In genomic region chr2:197453914-197454398, GRCh38 we compare ENCODE assay signal across 8 cellular contexts. TPM values are rescaled to one million over a fixed set of nuclear protein-coding genes. Genes with fewer than 3 reads are reported as not detected.
DNase-seq lines count a peak whose midpoint lies in the region; TF ChIP-seq lines count a peak whose summit lies in the region.

No MANE protein-coding gene starts in this region.

- H3K9me3 ChIP-seq in GM23248 (ENCODE audit: low read depth) (no peaks in the 10 kb centered on the region), iPS-18a (ENCODE audit: control insufficient read depth, low read depth, low read length) (no peaks in the 10 kb centered on the region), smooth muscle cell (replicated peaks; ENCODE audit: low read depth) (no peaks in the 10 kb centered on the region)

- TF ChIP-seq CTCF in smooth muscle cell (IDR thresholded peaks at IDR 0.05; ENCODE audit: borderline replicate concordance, insufficient read depth, poor library complexity, severe bottlenecking) = no peak

- H3K36me3 ChIP-seq in GM23248 (ENCODE audit: low read depth) = no peaks in the 10 kb centered on the region
- no peaks in the 10 kb centered on the region for H3K36me3 ChIP-seq in iPS-18a (ENCODE audit: control insufficient read depth, low read depth, low read length)
- no peaks in the 10 kb centered on the region for H3K36me3 ChIP-seq in smooth muscle cell (ENCODE audit: low read depth)

- H3K9ac ChIP-seq in GM23248 (peak overlapping the region; percentile 99), iPS-18a (ENCODE audit: low read length) (peak overlapping the region; percentile 85), smooth muscle cell (ENCODE audit: low read depth) (peak overlapping the region; percentile 100)

- WGBS in GM23248 (ENCODE audit: low coverage in 1 of 2, low lambda C conversion rate in 2 of 2, missing lambda C conversion rate in 2 of 2), 2 experiments = 0 to 2% methylated on average over 11 of the region's 11 CpGs
- WGBS in smooth muscle cell (ENCODE audit: low lambda C conversion rate) = 1% methylated on average over 11 of the region's 11 CpGs

- H3K9me2 ChIP-seq in GM23248 (ENCODE audit: insufficient read depth) = no peaks in the 10 kb centered on the region

- H3K79me2 ChIP-seq in GM23248 (ENCODE audit: insufficient read depth) (peaks cover 51% of the 10 kb centered on the region), smooth muscle cell (ENCODE audit: low read depth) (peaks cover 51% of the 10 kb centered on the region)

- H3F3A ChIP-seq in GM23248 (ENCODE audit: insufficient read depth) (peaks cover 21% of the 10 kb centered on the region), smooth muscle cell (ENCODE audit: low read depth) (no peaks in the 10 kb centered on the region)

- H4K20me1 ChIP-seq in GM23248 (ENCODE audit: insufficient read depth) (peaks cover 15% of the 10 kb centered on the region; the same call in 1 of the 2 replicates), smooth muscle cell (ENCODE audit: low read depth) (peaks cover 52% of the 10 kb centered on the region)

- in situ Hi-C loops in GM23248 (cut with MboI) = no loop called here
- in situ Hi-C loops in KBM-7 (cut with MboI; ENCODE audit: low pct_unique_long_range_greater_than_20kb, low sequenced_read_pairs) = no loop called here

- peak overlapping the region; percentile 100 for H3K27ac ChIP-seq in GM23248
- peak overlapping the region; percentile 78 for H3K27ac ChIP-seq in iPS-18a (ENCODE audit: low read length)
- H3K27ac ChIP-seq in smooth muscle cell (ENCODE audit: low read depth) = peak overlapping the region; percentile 100

- H3K27me3 ChIP-seq in GM23248 (replicated peaks; ENCODE audit: insufficient read depth) = no peaks in the 10 kb centered on the region
- no peaks in the 10 kb centered on the region for H3K27me3 ChIP-seq in iPS-18a (ENCODE audit: control insufficient read depth, insufficient read depth, low read length)
- no peaks in the 10 kb centered on the region for H3K27me3 ChIP-seq in smooth muscle cell (ENCODE audit: low read depth)

- H3K4me2 ChIP-seq in GM23248 (ENCODE audit: unreplicated experiment) (peak overlapping the region; percentile 97), smooth muscle cell (peak overlapping the region; percentile 92)

- no peak overlapping the region for H2AFZ ChIP-seq in GM23248
- H2AFZ ChIP-seq in smooth muscle cell (ENCODE audit: low read depth) = no peak overlapping the region

- H3K4me3 ChIP-seq in GM23248 (peak overlapping the region; percentile 90), iPS-18a (ENCODE audit: low read length) (peak overlapping the region; percentile 92), smooth muscle cell (peak overlapping the region; percentile 91)

- DNase-seq in DMS79 treated with DMSO at 0.1 percent for 48 hours (lab: John Stamatoyannopoulos, UW) (peak; percentile 43), DMS79 (lab: John Stamatoyannopoulos, UW) (no peak), GM23248 (no peak), KBM-7 (peak; percentile 83), amniotic stem cell (lab: John Stamatoyannopoulos, UW) (peak; percentile 88), smooth muscle cell (lab: John Stamatoyannopoulos, UW; ENCODE audit: unreplicated experiment) (no peak), NCI-H1092 treated with DMSO at 0.1 percent for 48 hours (lab: John Stamatoyannopoulos, UW) (no peak)

- H3K4me1 ChIP-seq in GM23248 (ENCODE audit: insufficient read depth) = peaks cover 24% of the 10 kb centered on the region
- H3K4me1 ChIP-seq in iPS-18a (ENCODE audit: control insufficient read depth, low read depth, low read length) = peaks cover 9% of the 10 kb centered on the region
- H3K4me1 ChIP-seq in smooth muscle cell (ENCODE audit: low read depth) = peaks cover 11% of the 10 kb centered on the region

RNA-seq across cellular contexts. Expression of gene COQ10B, which starts 0.6 kb away (rescaled TPM):
- total RNA-seq in GM23248 (2014; rRNA removed; shearing (Covaris generic)) = 40.4 and 44.1 TPM in 2 replicates
- polyA plus RNA-seq in GM23248 (2016; fragmentation: Nextera tagmentation; extraction: Ambion mirVana) (57.7 and 59.4 TPM in 2 replicates), smooth muscle cell (52.4 and 61.5 TPM in 2 replicates)
- 50.6 and 74.0 TPM in 2 replicates for total RNA-seq in smooth muscle cell

RNA-seq across cellular contexts. Expression of gene SF3B1, which starts 19.1 kb away (rescaled TPM):
- total RNA-seq in GM23248 (2014; rRNA removed; shearing (Covaris generic)) = 216 and 288 TPM in 2 replicates
- polyA plus RNA-seq in GM23248 (2016; fragmentation: Nextera tagmentation; extraction: Ambion mirVana) = 146 and 196 TPM in 2 replicates
- 729 and 781 TPM in 2 replicates for total RNA-seq in smooth muscle cell
- polyA plus RNA-seq in smooth muscle cell = 192 and 193 TPM in 2 replicates

RNA-seq across cellular contexts. Expression of gene HSPD1, which starts 45.7 kb away (rescaled TPM):
- 106 and 151 TPM in 2 replicates for total RNA-seq in GM23248 (2014; rRNA removed; shearing (Covaris generic))
- polyA plus RNA-seq in GM23248 (2016; fragmentation: Nextera tagmentation; extraction: Ambion mirVana) = 209 and 214 TPM in 2 replicates
- total RNA-seq in smooth muscle cell = 139 and 145 TPM in 2 replicates
- polyA plus RNA-seq in smooth muscle cell = 142 and 152 TPM in 2 replicates

RNA-seq across cellular contexts. Expression of gene HSPE1, which starts 46.2 kb away (rescaled TPM):
- 54.6 and 83.3 TPM in 2 replicates for total RNA-seq in GM23248 (2014; rRNA removed; shearing (Covaris generic))
- 180 and 188 TPM in 2 replicates for polyA plus RNA-seq in GM23248 (2016; fragmentation: Nextera tagmentation; extraction: Ambion mirVana)
- total RNA-seq in smooth muscle cell = 116 and 132 TPM in 2 replicates
- polyA plus RNA-seq in smooth muscle cell = 158 and 174 TPM in 2 replicates

Comparison
In these comparisons a context has a peak if more than half of its experiments do, and no peak if none do; other contexts are left out.
1. DNase-seq: peak in DMS79 treated with DMSO at 0.1 percent for 48 hours (single experiment), KBM-7 (single experiment) and amniotic stem cell (single experiment); none in DMS79 (single experiment), GM23248 (single experiment), smooth muscle cell (single experiment) and NCI-H1092 treated with DMSO at 0.1 percent for 48 hours (single experiment).
2. Peak in every context shown above with its lines, with median percentiles within 50 percentile points of each other: H3K27ac ChIP-seq, H3K4me3 ChIP-seq and H3K9ac ChIP-seq.